In the genomic region with DNA sequence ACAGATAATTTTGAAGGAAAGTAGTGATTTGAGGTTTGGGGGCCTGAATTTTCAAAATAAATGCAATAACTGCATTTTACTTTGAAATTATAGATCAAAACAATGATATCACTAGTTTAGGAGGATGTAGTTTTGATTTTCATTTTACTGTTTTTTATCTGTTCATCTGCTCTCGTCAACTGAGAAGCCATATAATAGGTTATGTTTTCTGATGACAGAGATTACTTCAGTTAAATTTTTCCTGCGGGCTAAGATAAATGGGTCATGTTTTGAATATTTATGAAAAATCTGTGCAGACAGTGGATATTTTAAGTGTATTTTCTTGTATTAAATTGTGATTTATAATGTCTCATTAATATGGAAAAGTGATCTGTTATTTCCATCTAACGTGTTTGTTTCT, we compare ENCODE assay signal across 34 cellular contexts.
"Had no signal": no experiment of that assay in that cellular context is flagged by ENCODE, and none has a peak within 500 bp of the region (broad histone marks: within the 10 kb centered on the region; RNA-seq: fewer than 3 reads in every experiment).

No MANE protein-coding gene starts in this region.

- DNase-seq: activated B cell treated with CpG ODN at 0.5 μM for 24 hours; activated CD4-positive, alpha-beta memory T cell treated with anti-CD3 and anti-CD28 coated beads for 36 hours; activated CD4-positive, alpha-beta T cell treated with anti-CD3 and anti-CD28 coated beads for 4 hours; activated CD4-positive, alpha-beta T cell treated with anti-CD3 and anti-CD28 coated beads, Interleukin-2, amount 10 ng/mL, durations not matched to agents 24 days and 14 days; activated CD4-positive, alpha-beta T cell treated with anti-CD3 and anti-CD28 coated beads, Interleukin-2, amount 50 U/mL, for 1 hour; activated CD4-positive, alpha-beta T cell treated with anti-CD3 and anti-CD28 coated beads, Interleukin-2, amount 50 U/mL, for 4 hours; activated CD4-positive, CD25-positive, alpha-beta regulatory T cell treated with anti-CD3 and anti-CD28 coated beads, Interleukin-2, amount 50 U/mL, for 72 hours; activated CD8-positive, alpha-beta memory T cell treated with anti-CD3 and anti-CD28 coated beads, Interleukin-2, amount 50 U/mL, for 4 hours; activated CD8-positive, alpha-beta T cell treated with anti-CD3 and anti-CD28 coated beads for 36 hours; activated effector memory CD4-positive, alpha-beta T cell treated with Interleukin-2 at 50 U/mL for 16 hours; activated gamma-delta T cell; activated naive CD4-positive, alpha-beta T cell treated with anti-CD3 and anti-CD28 coated beads, Interleukin-2, amount 10 ng/mL, durations not matched to agents 7 days and 5 days; activated naive CD4-positive, alpha-beta T cell treated with Interleukin-2 at 50 U/mL for 16 hours; activated naive CD8-positive, alpha-beta T cell treated with anti-CD3 and anti-CD28 coated beads, Interleukin-2, amount 10 ng/mL, durations not matched to agents 7 days and 5 days; activated naive CD8-positive, alpha-beta T cell treated with anti-CD3 and anti-CD28 coated beads, Interleukin-2, amount 50 U/mL, for 24 hours; activated T-cell treated with anti-CD3 and anti-CD28 coated beads for 4 hours; activated T-cell treated with anti-CD3 and anti-CD28 coated beads, Interleukin-2, amount 50 U/mL, for 1 hour; activated T-cell treated with anti-CD3 and anti-CD28 coated beads, Interleukin-2, amount 50 U/mL, for 4 hours; amygdala; anterior cingulate cortex; central memory CD4-positive, alpha-beta T cell; T-helper 1 cell; T-helper 2 cell; T-helper 9 cell had no signal

- H3K4me3 Mint-ChIP-seq: activated B cell treated with CpG ODN at 0.5 μM for 24 hours; activated CD4-positive, alpha-beta memory T cell treated with anti-CD3 and anti-CD28 coated beads for 36 hours; activated CD4-positive, alpha-beta T cell treated with anti-CD3 and anti-CD28 coated beads, Interleukin-2, amount 10 ng/mL, durations not matched to agents 24 days and 14 days; activated CD8-positive, alpha-beta T cell treated with anti-CD3 and anti-CD28 coated beads for 36 hours; activated naive CD4-positive, alpha-beta T cell treated with anti-CD3 and anti-CD28 coated beads, Interleukin-2, amount 10 ng/mL, durations not matched to agents 7 days and 5 days; activated naive CD4-positive, alpha-beta T cell treated with anti-CD3 and anti-CD28 coated beads, Interleukin-2, amount 50 U/mL, for 24 hours; activated naive CD8-positive, alpha-beta T cell; activated naive CD8-positive, alpha-beta T cell treated with anti-CD3 and anti-CD28 coated beads, Interleukin-2, amount 10 ng/mL, durations not matched to agents 7 days and 5 days; activated naive CD8-positive, alpha-beta T cell treated with anti-CD3 and anti-CD28 coated beads, Interleukin-2, amount 50 U/mL, for 24 hours; activated T-cell treated with anti-CD3 and anti-CD28 coated beads, Interleukin-2, amount 50 U/mL, for 4 hours; brain; T-helper 1 cell treated with Interleukin-12 subunit alpha and Interleukin-12 subunit beta and Interleukin-4 antibody, amounts not matched to agents 30 μg/mL and 1 μg/mL, for 36 hours; T-helper 2 cell treated with Interferon-gamma antibody and Interleukin-4, amounts not matched to agents 5 μg/mL and 100 μg/mL, for 36 hours had no signal

- H3K36me3 ChIP-seq: ascending aorta, cardiac muscle cell had no signal

- H3K9me3 ChIP-seq: ascending aorta had no signal

- H3K4me1 Mint-ChIP-seq: activated B cell treated with CpG ODN at 0.5 μM for 24 hours; activated CD4-positive, alpha-beta T cell treated with anti-CD3 and anti-CD28 coated beads, Interleukin-2, amount 10 ng/mL, durations not matched to agents 24 days and 14 days; activated naive CD4-positive, alpha-beta T cell treated with anti-CD3 and anti-CD28 coated beads, Interleukin-2, amount 10 ng/mL, durations not matched to agents 7 days and 5 days; activated naive CD4-positive, alpha-beta T cell treated with anti-CD3 and anti-CD28 coated beads, Interleukin-2, amount 50 U/mL, for 24 hours; activated naive CD8-positive, alpha-beta T cell treated with anti-CD3 and anti-CD28 coated beads, Interleukin-2, amount 10 ng/mL, durations not matched to agents 7 days and 5 days; activated naive CD8-positive, alpha-beta T cell treated with anti-CD3 and anti-CD28 coated beads, Interleukin-2, amount 50 U/mL, for 24 hours had no signal

- H3K4me1 ChIP-seq: ascending aorta had no signal

- H3K4me3 ChIP-seq: ascending aorta, cardiac muscle cell had no signal

- H3K27me3 ChIP-seq: ascending aorta, cardiac muscle cell had no signal

- ATAC-seq: activated CD8-positive, alpha-beta T cell treated with anti-CD3 and anti-CD28 coated beads for 36 hours; activated naive CD8-positive, alpha-beta T cell treated with anti-CD3 and anti-CD28 coated beads, Interleukin-2, amount 50 U/mL, for 24 hours; activated T-cell treated with anti-CD3 and anti-CD28 coated beads, Interleukin-2, amount 50 U/mL, for 4 hours had no signal

- H3K27me3 Mint-ChIP-seq: activated B cell treated with CpG ODN at 0.5 μM for 24 hours; activated CD4-positive, alpha-beta memory T cell treated with anti-CD3 and anti-CD28 coated beads for 36 hours; activated CD4-positive, alpha-beta T cell treated with anti-CD3 and anti-CD28 coated beads, Interleukin-2, amount 10 ng/mL, durations not matched to agents 24 days and 14 days; activated CD8-positive, alpha-beta T cell treated with anti-CD3 and anti-CD28 coated beads for 36 hours; activated naive CD4-positive, alpha-beta T cell treated with anti-CD3 and anti-CD28 coated beads, Interleukin-2, amount 10 ng/mL, durations not matched to agents 7 days and 5 days; activated naive CD4-positive, alpha-beta T cell treated with anti-CD3 and anti-CD28 coated beads, Interleukin-2, amount 50 U/mL, for 24 hours; activated naive CD8-positive, alpha-beta T cell; activated naive CD8-positive, alpha-beta T cell treated with anti-CD3 and anti-CD28 coated beads, Interleukin-2, amount 10 ng/mL, durations not matched to agents 7 days and 5 days; activated naive CD8-positive, alpha-beta T cell treated with anti-CD3 and anti-CD28 coated beads, Interleukin-2, amount 50 U/mL, for 24 hours had no signal

- H3K36me3 Mint-ChIP-seq: activated CD4-positive, alpha-beta memory T cell treated with anti-CD3 and anti-CD28 coated beads for 36 hours; activated naive CD4-positive, alpha-beta T cell treated with anti-CD3 and anti-CD28 coated beads, Interleukin-2, amount 10 ng/mL, durations not matched to agents 7 days and 5 days; activated naive CD4-positive, alpha-beta T cell treated with anti-CD3 and anti-CD28 coated beads, Interleukin-2, amount 50 U/mL, for 24 hours; activated naive CD8-positive, alpha-beta T cell; activated naive CD8-positive, alpha-beta T cell treated with anti-CD3 and anti-CD28 coated beads, Interleukin-2, amount 10 ng/mL, durations not matched to agents 7 days and 5 days; brain had no signal

- FAIRE-seq: bronchial epithelial cell had no signal

- H3K9me3 Mint-ChIP-seq: activated B cell treated with CpG ODN at 0.5 μM for 24 hours; activated CD4-positive, alpha-beta T cell treated with anti-CD3 and anti-CD28 coated beads, Interleukin-2, amount 10 ng/mL, durations not matched to agents 24 days and 14 days; activated CD8-positive, alpha-beta T cell treated with anti-CD3 and anti-CD28 coated beads for 36 hours; activated naive CD4-positive, alpha-beta T cell treated with anti-CD3 and anti-CD28 coated beads, Interleukin-2, amount 10 ng/mL, durations not matched to agents 7 days and 5 days; activated naive CD4-positive, alpha-beta T cell treated with anti-CD3 and anti-CD28 coated beads, Interleukin-2, amount 50 U/mL, for 24 hours; activated naive CD8-positive, alpha-beta T cell treated with anti-CD3 and anti-CD28 coated beads, Interleukin-2, amount 10 ng/mL, durations not matched to agents 7 days and 5 days; activated naive CD8-positive, alpha-beta T cell treated with anti-CD3 and anti-CD28 coated beads, Interleukin-2, amount 50 U/mL, for 24 hours; activated T-cell treated with anti-CD3 and anti-CD28 coated beads, Interleukin-2, amount 50 U/mL, for 4 hours; activated T-helper 2 cell treated with anti-CD3 and anti-CD28 coated beads, Interferon-gamma antibody, Interleukin-2, Interleukin-4, amounts not matched to agents 10 μg/mL and 5 μg/mL and 100 μg/mL, durations not matched to agents 14 hours and 24 hours and 36 hours; brain; T-helper 1 cell treated with Interleukin-12 subunit alpha and Interleukin-12 subunit beta and Interleukin-4 antibody, amounts not matched to agents 30 μg/mL and 1 μg/mL, for 36 hours; T-helper 2 cell treated with Interferon-gamma antibody and Interleukin-4, amounts not matched to agents 5 μg/mL and 100 μg/mL, for 36 hours had no signal

- H3K27ac ChIP-seq: ascending aorta, cardiac muscle cell, VCaP had no signal

- H3K27ac Mint-ChIP-seq: activated B cell treated with CpG ODN at 0.5 μM for 24 hours; activated CD4-positive, alpha-beta memory T cell treated with anti-CD3 and anti-CD28 coated beads for 36 hours; activated CD4-positive, alpha-beta T cell treated with anti-CD3 and anti-CD28 coated beads, Interleukin-2, amount 10 ng/mL, durations not matched to agents 24 days and 14 days; activated CD8-positive, alpha-beta T cell treated with anti-CD3 and anti-CD28 coated beads for 36 hours; activated naive CD4-positive, alpha-beta T cell treated with anti-CD3 and anti-CD28 coated beads, Interleukin-2, amount 10 ng/mL, durations not matched to agents 7 days and 5 days; activated naive CD4-positive, alpha-beta T cell treated with anti-CD3 and anti-CD28 coated beads, Interleukin-2, amount 50 U/mL, for 24 hours; activated naive CD8-positive, alpha-beta T cell; activated naive CD8-positive, alpha-beta T cell treated with anti-CD3 and anti-CD28 coated beads, Interleukin-2, amount 10 ng/mL, durations not matched to agents 7 days and 5 days; activated naive CD8-positive, alpha-beta T cell treated with anti-CD3 and anti-CD28 coated beads, Interleukin-2, amount 50 U/mL, for 24 hours; activated T-helper 2 cell treated with anti-CD3 and anti-CD28 coated beads, Interferon-gamma antibody, Interleukin-2, Interleukin-4, amounts not matched to agents 10 μg/mL and 5 μg/mL and 100 μg/mL, durations not matched to agents 14 hours and 24 hours and 36 hours; brain; T-helper 1 cell treated with Interleukin-12 subunit alpha and Interleukin-12 subunit beta and Interleukin-4 antibody, amounts not matched to agents 30 μg/mL and 1 μg/mL, for 36 hours; T-helper 2 cell treated with Interferon-gamma antibody and Interleukin-4, amounts not matched to agents 5 μg/mL and 100 μg/mL, for 36 hours had no signal
